20 cellular contexts compared by ENCODE assay signal in the genomic region with DNA sequence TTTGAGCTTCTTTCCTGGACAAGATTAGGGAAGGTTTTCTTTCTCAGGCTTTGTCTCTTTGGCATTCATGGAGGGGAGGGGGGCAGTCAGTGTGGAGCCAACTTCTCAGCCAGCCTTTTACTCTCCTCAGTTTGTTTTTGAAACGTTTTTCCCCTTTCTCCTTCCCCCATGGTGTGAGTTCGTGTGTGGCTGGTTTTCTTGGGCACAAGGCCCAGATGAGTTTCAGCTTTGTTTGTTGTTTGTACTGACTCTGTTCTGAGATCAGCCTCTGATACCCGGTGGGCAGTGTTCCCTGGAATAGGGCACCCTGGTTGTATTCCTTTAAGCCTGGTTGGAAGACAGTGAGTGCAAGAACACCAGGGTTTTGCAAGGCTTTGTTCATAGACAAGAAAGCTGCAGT.
DNase-seq lines count a peak whose midpoint lies in the region; ATAC-seq lines count a peak whose summit lies in the region.
"Had no signal": no experiment of that assay in that cellular context is flagged by ENCODE, and none has a peak within 500 bp of the region (broad histone marks: within the 10 kb centered on the region; RNA-seq: fewer than 3 reads in every experiment).

No MANE protein-coding gene starts in this region.

- no peak for ATAC-seq in naive thymus-derived CD8-positive, alpha-beta T cell
- ATAC-seq: activated CD8-positive, alpha-beta memory T cell treated with anti-CD3 and anti-CD28 coated beads, Interleukin-2, amount 10 ng/mL, durations not matched to agents 7 days and 5 days; activated naive CD4-positive, alpha-beta T cell treated with anti-CD3 and anti-CD28 coated beads, Interleukin-2, amount 50 U/mL, for 72 hours; body of pancreas; HepG2 had no signal

- no peak overlapping the region for H3K27ac Mint-ChIP-seq in naive thymus-derived CD8-positive, alpha-beta T cell
- no peak overlapping the region for H3K27ac Mint-ChIP-seq in activated CD4-positive, alpha-beta memory T cell treated with anti-CD3 and anti-CD28 coated beads, Interleukin-2, amount 10 ng/mL, durations not matched to agents 7 days and 5 days
- no peak overlapping the region for H3K27ac Mint-ChIP-seq in CD4-positive, alpha-beta memory T cell
- H3K27ac Mint-ChIP-seq: activated CD8-positive, alpha-beta memory T cell treated with anti-CD3 and anti-CD28 coated beads, Interleukin-2, amount 10 ng/mL, durations not matched to agents 7 days and 5 days; activated naive CD4-positive, alpha-beta T cell treated with anti-CD3 and anti-CD28 coated beads, Interleukin-2, amount 50 U/mL, for 72 hours; dendritic cell treated with granulocyte-macrophage colony-stimulating factor and Interleukin-4, amounts not matched to agents 40 ng/mL and 50 ng/mL, for 4 days; memory B cell had no signal

- CTCF ChIA-PET in activated CD4-positive, alpha-beta memory T cell treated with anti-CD3 and anti-CD28 coated beads, Interleukin-2, amount 10 ng/mL, durations not matched to agents 7 days and 5 days (lab: Charles Lee), result no interaction called here
- CTCF ChIA-PET in CD4-positive, alpha-beta memory T cell (lab: Charles Lee; ENCODE audit: partially characterized antibody), result no interaction called here

- POLR2A ChIA-PET in naive thymus-derived CD8-positive, alpha-beta T cell (lab: Charles Lee), result no interaction called here
- POLR2A ChIA-PET in activated CD4-positive, alpha-beta memory T cell treated with anti-CD3 and anti-CD28 coated beads, Interleukin-2, amount 10 ng/mL, durations not matched to agents 7 days and 5 days (lab: Charles Lee), result no interaction called here
- POLR2A ChIA-PET in CD4-positive, alpha-beta memory T cell (lab: Charles Lee; ENCODE audit: partially characterized antibody), result no interaction called here

- H3K36me3 Mint-ChIP-seq in naive thymus-derived CD8-positive, alpha-beta T cell, result no peaks in the 10 kb centered on the region
- H3K36me3 Mint-ChIP-seq in activated CD4-positive, alpha-beta memory T cell treated with anti-CD3 and anti-CD28 coated beads, Interleukin-2, amount 10 ng/mL, durations not matched to agents 7 days and 5 days (ENCODE audit: low read depth), result no peaks in the 10 kb centered on the region
- no peaks in the 10 kb centered on the region for H3K36me3 Mint-ChIP-seq in CD4-positive, alpha-beta memory T cell
- H3K36me3 Mint-ChIP-seq: activated CD8-positive, alpha-beta memory T cell treated with anti-CD3 and anti-CD28 coated beads, Interleukin-2, amount 10 ng/mL, durations not matched to agents 7 days and 5 days; activated naive CD4-positive, alpha-beta T cell treated with anti-CD3 and anti-CD28 coated beads, Interleukin-2, amount 50 U/mL, for 72 hours; memory B cell had no signal

- H3K27ac ChIP-seq in CD4-positive, alpha-beta memory T cell (ENCODE audit: low read depth, low read length), result no peak overlapping the region
- H3K27ac ChIP-seq: body of pancreas, RWPE1, tibial nerve had no signal

- no peak overlapping the region for H3K4me3 ChIP-seq in MG63
- H3K4me3 ChIP-seq in CD4-positive, alpha-beta memory T cell (ENCODE audit: low read length in 2 of 2), result no peak overlapping the region
- H3K4me3 ChIP-seq: body of pancreas, tibial nerve had no signal

- intact Hi-C loops in CD4-positive, alpha-beta memory T cell (cut with micrococcal nuclease), result no loop called here

- no peaks in the 10 kb centered on the region for H3K9me3 ChIP-seq in MG63
- H3K9me3 ChIP-seq in CD4-positive, alpha-beta memory T cell (ENCODE audit: control insufficient read depth in 1 of 2, low read length in 2 of 2), result no peaks in the 10 kb centered on the region
- H3K9me3 ChIP-seq: body of pancreas, tibial nerve had no signal

- no peaks in the 10 kb centered on the region for H3K27me3 ChIP-seq in MG63
- H3K27me3 ChIP-seq in CD4-positive, alpha-beta memory T cell (ENCODE audit: insufficient read depth, low read length), result no peaks in the 10 kb centered on the region
- H3K27me3 ChIP-seq: body of pancreas, tibial nerve had no signal

- DNase-seq in MG63 (peak; percentile 88), brain pericyte (ENCODE audit: low read depth, low spot score) (peak; percentile 96), iris pigment epithelial cell (ENCODE audit: low read depth) (peak; percentile 47), ureter (ENCODE audit: low spot score) (peak; percentile 80)
- DNase-seq in naive thymus-derived CD8-positive, alpha-beta T cell, result no peak
- no peak for DNase-seq in activated CD4-positive, alpha-beta memory T cell treated with anti-CD3 and anti-CD28 coated beads, Interleukin-2, amount 10 ng/mL, durations not matched to agents 7 days and 5 days
- no peak for DNase-seq in CD4-positive, alpha-beta memory T cell
- DNase-seq: activated CD4-positive, alpha-beta T cell treated with anti-CD3 and anti-CD28 coated beads for 4 hours; activated CD8-positive, alpha-beta memory T cell treated with anti-CD3 and anti-CD28 coated beads, Interleukin-2, amount 10 ng/mL, durations not matched to agents 7 days and 5 days; body of pancreas; kidney glomerular epithelial cell; NCI-H1417; NCI-H524; stimulated activated naive CD4-positive, alpha-beta T cell treated with Interleukin-2 at 50 U/mL for 16 hours had no signal

- H3K36me3 ChIP-seq in MG63, result no peaks in the 10 kb centered on the region
- H3K36me3 ChIP-seq in CD4-positive, alpha-beta memory T cell (ENCODE audit: insufficient read depth, low read length), result no peaks in the 10 kb centered on the region
- H3K36me3 ChIP-seq: tibial nerve had no signal

- H3K4me1 ChIP-seq in CD4-positive, alpha-beta memory T cell (ENCODE audit: insufficient read depth, low read length), result no peaks in the 10 kb centered on the region
- H3K4me1 ChIP-seq: body of pancreas, tibial nerve had no signal

- peaks cover 0 to 4% (median 0%) of the 10 kb centered on the region in 5 donors for H3K27me3 Mint-ChIP-seq in naive thymus-derived CD8-positive, alpha-beta T cell
- no peaks in the 10 kb centered on the region for H3K27me3 Mint-ChIP-seq in activated CD4-positive, alpha-beta memory T cell treated with anti-CD3 and anti-CD28 coated beads, Interleukin-2, amount 10 ng/mL, durations not matched to agents 7 days and 5 days
- H3K27me3 Mint-ChIP-seq in CD4-positive, alpha-beta memory T cell, result no peaks in the 10 kb centered on the region
- H3K27me3 Mint-ChIP-seq: activated CD8-positive, alpha-beta memory T cell treated with anti-CD3 and anti-CD28 coated beads, Interleukin-2, amount 10 ng/mL, durations not matched to agents 7 days and 5 days; dendritic cell treated with granulocyte-macrophage colony-stimulating factor and Interleukin-4, amounts not matched to agents 40 ng/mL and 50 ng/mL, for 4 days; memory B cell had no signal

- H3K9me3 Mint-ChIP-seq in naive thymus-derived CD8-positive, alpha-beta T cell, result peaks cover 0 to 26% (median 3%) of the 10 kb centered on the region in 9 donors
- H3K9me3 Mint-ChIP-seq in activated CD4-positive, alpha-beta memory T cell treated with anti-CD3 and anti-CD28 coated beads, Interleukin-2, amount 10 ng/mL, durations not matched to agents 7 days and 5 days, result peaks cover 2% of the 10 kb centered on the region
- peaks cover 0 to 14% (median 1%) of the 10 kb centered on the region in 8 donors for H3K9me3 Mint-ChIP-seq in CD4-positive, alpha-beta memory T cell

- no peaks in the 10 kb centered on the region for H3K4me1 Mint-ChIP-seq in naive thymus-derived CD8-positive, alpha-beta T cell
- no peaks in the 10 kb centered on the region for H3K4me1 Mint-ChIP-seq in activated CD4-positive, alpha-beta memory T cell treated with anti-CD3 and anti-CD28 coated beads, Interleukin-2, amount 10 ng/mL, durations not matched to agents 7 days and 5 days
- H3K4me1 Mint-ChIP-seq in CD4-positive, alpha-beta memory T cell, result no peaks in the 10 kb centered on the region
- H3K4me1 Mint-ChIP-seq: activated CD8-positive, alpha-beta memory T cell treated with anti-CD3 and anti-CD28 coated beads, Interleukin-2, amount 10 ng/mL, durations not matched to agents 7 days and 5 days; memory B cell had no signal

- no peak overlapping the region for H3K4me3 Mint-ChIP-seq in naive thymus-derived CD8-positive, alpha-beta T cell
- H3K4me3 Mint-ChIP-seq in activated CD4-positive, alpha-beta memory T cell treated with anti-CD3 and anti-CD28 coated beads, Interleukin-2, amount 10 ng/mL, durations not matched to agents 7 days and 5 days, result no peak overlapping the region
- H3K4me3 Mint-ChIP-seq in CD4-positive, alpha-beta memory T cell, result no peak overlapping the region
- H3K4me3 Mint-ChIP-seq: activated CD8-positive, alpha-beta memory T cell treated with anti-CD3 and anti-CD28 coated beads, Interleukin-2, amount 10 ng/mL, durations not matched to agents 7 days and 5 days; dendritic cell treated with granulocyte-macrophage colony-stimulating factor and Interleukin-4, amounts not matched to agents 40 ng/mL and 50 ng/mL, for 4 days; memory B cell had no signal

Comparison
In these comparisons a context has a peak if more than half of its experiments do, and no peak if none do; other contexts are left out.
1. DNase-seq: peak in MG63 (single experiment), brain pericyte (single experiment), iris pigment epithelial cell (single experiment) and ureter (single experiment); none in naive thymus-derived CD8-positive, alpha-beta T cell (0 of 10), activated CD4-positive, alpha-beta memory T cell treated with anti-CD3 and anti-CD28 coated beads, Interleukin-2, amount 10 ng/mL, durations not matched to agents 7 days and 5 days (single experiment) and CD4-positive, alpha-beta memory T cell (0 of 5).